Comparison of ENCODE assay signal across 8 cellular contexts in the genomic region with DNA sequence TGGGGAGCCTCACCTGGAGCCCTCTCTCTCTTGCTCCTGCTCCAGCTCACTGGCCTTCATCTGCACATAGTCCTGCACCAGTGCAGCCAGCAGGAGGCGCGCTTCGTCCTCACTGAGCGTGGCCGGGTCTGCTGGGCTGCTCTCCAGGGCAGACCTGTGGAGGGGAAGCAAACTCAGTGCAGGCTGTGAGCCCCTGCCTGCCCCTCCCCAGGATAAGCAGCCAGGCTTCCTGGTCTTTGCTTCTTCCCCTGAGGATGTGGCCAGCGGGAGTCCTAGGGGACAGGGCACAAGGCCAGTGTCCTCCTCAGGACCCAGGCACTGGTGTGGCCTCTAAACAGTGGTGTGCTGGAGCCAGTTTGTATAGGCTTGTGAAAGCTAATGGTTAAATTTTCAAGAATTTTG. TPM values are rescaled to one million over a fixed set of nuclear protein-coding genes. Genes with fewer than 3 reads are reported as not detected.
DNase-seq lines count a peak whose midpoint lies in the region; ATAC-seq and TF ChIP-seq lines count a peak whose summit lies in the region.

No MANE protein-coding gene starts in this region.

- POLR2A ChIA-PET in CD4-positive, alpha-beta memory T cell (lab: Charles Lee; ENCODE audit: partially characterized antibody), result no interaction called here

- H3K9me2 ChIP-seq in Karpas-422 (replicated peaks; ENCODE audit: insufficient read depth, low read length), result no peaks in the 10 kb centered on the region

- no peak overlapping the region for H3K9ac ChIP-seq in Karpas-422 (ENCODE audit: low read length)

- intact Hi-C loops in CD4-positive, alpha-beta memory T cell (cut with micrococcal nuclease), result loop anchor here (1.0 kb wide), 1 partner anchor 105 kb away; no protein-coding TSS in a partner anchor

- peaks cover 45 to 52% of the 10 kb centered on the region in 2 donors for H3K27me3 Mint-ChIP-seq in CD4-positive, alpha-beta memory T cell

- CTCF ChIA-PET in CD4-positive, alpha-beta memory T cell (lab: Charles Lee; ENCODE audit: partially characterized antibody), result no interaction called here

- H3K4me1 Mint-ChIP-seq in CD4-positive, alpha-beta memory T cell, result peaks cover 11 to 31% (median 20%) of the 10 kb centered on the region in 4 donors

- H3K27ac Mint-ChIP-seq in CD4-positive, alpha-beta memory T cell, result no peak overlapping the region

- H4K20me1 ChIP-seq in Karpas-422 (ENCODE audit: insufficient read depth, low read depth, low read length), result no peaks in the 10 kb centered on the region

- H3K4me1 ChIP-seq in CD4-positive, alpha-beta memory T cell (ENCODE audit: insufficient read depth, low read length), result peaks cover 23% of the 10 kb centered on the region
- no peaks in the 10 kb centered on the region for H3K4me1 ChIP-seq in Karpas-422 (ENCODE audit: low read length)

- H2AFZ ChIP-seq in Karpas-422 (ENCODE audit: low read length), result no peak overlapping the region

- peak; percentile 66 for ATAC-seq in GM21390 (IDR thresholded peaks at IDR 0.05; ENCODE audit: unreplicated experiment)

- no peaks in the 10 kb centered on the region for H3K9me3 Mint-ChIP-seq in CD4-positive, alpha-beta memory T cell

- H3K4me2 ChIP-seq in Karpas-422 (ENCODE audit: low read depth, low read length, poor library complexity, severe bottlenecking), result no peak overlapping the region

- no peak overlapping the region for H3K27ac ChIP-seq in CD4-positive, alpha-beta memory T cell (ENCODE audit: low read depth, low read length)
- no peak overlapping the region for H3K27ac ChIP-seq in Karpas-422 (ENCODE audit: low read length)

- peak; percentile 56 for TF ChIP-seq CTCF in fibroblast of pulmonary artery (IDR thresholded peaks at IDR 0.05; ENCODE audit: low read length, missing control alignments)

- peak in 4 of 5 donors; percentile 7 to 18 (median 14) for DNase-seq in CD4-positive, alpha-beta memory T cell
- DNase-seq in Karpas-422 (peak; percentile 83), fibroblast of pulmonary artery (ENCODE audit: low read depth) (peak; percentile 26), epidermal melanocyte (ENCODE audit: insufficient read length, low spot score) (no peak), KG1 (lab: John Stamatoyannopoulos, UW) (no peak)
- peak; percentile 79 to 84 for DNase-seq in activated CD4-positive, alpha-beta T cell treated with anti-CD3 and anti-CD28 coated beads, Interleukin-2, amount 50 U/mL, for 48 hours
- peak; percentile 70 for DNase-seq in stimulated activated CD4-positive, alpha-beta T cell treated with anti-CD3 and anti-CD28 coated beads, Interleukin-4, amount 100 ng/mL, for 1 hour

- H3K27me3 ChIP-seq in CD4-positive, alpha-beta memory T cell (ENCODE audit: insufficient read depth, low read length), result peaks cover 34% of the 10 kb centered on the region
- H3K27me3 ChIP-seq in Karpas-422 (ENCODE audit: low read length), result no peaks in the 10 kb centered on the region

- no peaks in the 10 kb centered on the region for H3K36me3 Mint-ChIP-seq in CD4-positive, alpha-beta memory T cell

- H3K36me3 ChIP-seq in CD4-positive, alpha-beta memory T cell (ENCODE audit: insufficient read depth, low read length), result no peaks in the 10 kb centered on the region
- H3K36me3 ChIP-seq in Karpas-422 (ENCODE audit: insufficient read depth, low read length), result no peaks in the 10 kb centered on the region

- H3K79me2 ChIP-seq in Karpas-422 (ENCODE audit: low read length), result no peaks in the 10 kb centered on the region

- no peak overlapping the region for H3K4me3 Mint-ChIP-seq in CD4-positive, alpha-beta memory T cell

- no peaks in the 10 kb centered on the region for H3K9me3 ChIP-seq in CD4-positive, alpha-beta memory T cell (ENCODE audit: control insufficient read depth in 1 of 2, low read length in 2 of 2)
- H3K9me3 ChIP-seq in Karpas-422 (ENCODE audit: low read length), result no peaks in the 10 kb centered on the region

- no peak overlapping the region for H3K4me3 ChIP-seq in CD4-positive, alpha-beta memory T cell (ENCODE audit: low read length in 2 of 2)
- H3K4me3 ChIP-seq in Karpas-422 (ENCODE audit: low read length), result no peak overlapping the region
- H3K4me3 ChIP-seq in fibroblast of pulmonary artery (replicated peaks; ENCODE audit: low read depth, low read length), result no peak overlapping the region

RNA-seq across cellular contexts. Expression of a gene that starts 2.2 kb away (rescaled TPM):
- total RNA-seq in CD4-positive, alpha-beta memory T cell, result not detected
- not detected for polyA plus RNA-seq in CD4-positive, alpha-beta memory T cell
- not detected in 2 replicates for total RNA-seq in Karpas-422 (2014; rRNA removed; shearing (Covaris generic); ENCODE audit: low replicate concordance)

Comparison
In these comparisons a context has a peak if more than half of its experiments do, and no peak if none do; other contexts are left out.
1. DNase-seq: peak in CD4-positive, alpha-beta memory T cell (4 of 5), Karpas-422 (single experiment), activated CD4-positive, alpha-beta T cell treated with anti-CD3 and anti-CD28 coated beads, Interleukin-2, amount 50 U/mL, for 48 hours (2 of 2), fibroblast of pulmonary artery (single experiment) and stimulated activated CD4-positive, alpha-beta T cell treated with anti-CD3 and anti-CD28 coated beads, Interleukin-4, amount 100 ng/mL, for 1 hour (single experiment); none in epidermal melanocyte (single experiment) and KG1 (single experiment).